Comparison of ENCODE assay signal across 8 cellular contexts in the genomic region with DNA sequence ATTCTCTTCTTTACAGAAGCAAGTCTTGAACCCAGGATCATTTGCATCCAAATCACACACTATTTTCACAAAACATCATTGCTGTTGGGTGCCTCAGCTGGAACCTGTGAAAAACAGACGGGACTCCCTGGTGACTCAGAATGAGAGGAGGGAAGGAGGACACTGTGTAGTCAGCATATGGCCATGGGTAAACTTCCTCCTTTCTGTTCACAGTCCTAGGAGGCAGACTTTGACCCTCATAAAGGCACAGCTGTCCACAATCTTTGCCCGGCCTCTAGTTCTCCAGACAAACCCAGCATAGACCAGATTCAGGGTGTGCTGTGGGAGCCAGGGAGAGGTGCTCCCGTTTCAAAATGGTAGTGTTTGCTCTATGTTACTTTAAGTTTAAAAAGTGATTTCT.
DNase-seq lines count a peak whose midpoint lies in the region; ATAC-seq and TF ChIP-seq lines count a peak whose summit lies in the region.

No MANE protein-coding gene starts in this region.

- POLR2A ChIA-PET in activated CD4-positive, alpha-beta memory T cell treated with anti-CD3 and anti-CD28 coated beads, Interleukin-2, amount 10 ng/mL, durations not matched to agents 7 days and 5 days (lab: Charles Lee), result no interaction called here

- CTCF ChIA-PET in activated CD4-positive, alpha-beta memory T cell treated with anti-CD3 and anti-CD28 coated beads, Interleukin-2, amount 10 ng/mL, durations not matched to agents 7 days and 5 days (lab: Charles Lee), result no interaction called here
- CTCF ChIA-PET in activated naive CD4-positive, alpha-beta T cell treated with anti-CD3 and anti-CD28 coated beads for 36 hours (lab: Charles Lee), result no interaction called here

- no peaks in the 10 kb centered on the region for H3K4me1 Mint-ChIP-seq in activated CD4-positive, alpha-beta memory T cell treated with anti-CD3 and anti-CD28 coated beads, Interleukin-2, amount 10 ng/mL, durations not matched to agents 7 days and 5 days
- no peaks in the 10 kb centered on the region for H3K4me1 Mint-ChIP-seq in neural progenitor cell
- no peaks in the 10 kb centered on the region for H3K4me1 Mint-ChIP-seq in activated naive CD4-positive, alpha-beta T cell treated with anti-CD3 and anti-CD28 coated beads for 36 hours (ENCODE audit: low read depth)

- H3K4me1 ChIP-seq in right cardiac atrium (ENCODE audit: control insufficient read depth, insufficient read depth, low read length) (peaks cover 6% of the 10 kb centered on the region), neural progenitor cell (no peaks in the 10 kb centered on the region)

- H3K27ac ChIP-seq in right cardiac atrium (ENCODE audit: low read length) (no peak overlapping the region), neural progenitor cell (no peak overlapping the region)

- no peaks in the 10 kb centered on the region for H3K36me3 Mint-ChIP-seq in activated CD4-positive, alpha-beta memory T cell treated with anti-CD3 and anti-CD28 coated beads, Interleukin-2, amount 10 ng/mL, durations not matched to agents 7 days and 5 days (ENCODE audit: low read depth)
- no peaks in the 10 kb centered on the region for H3K36me3 Mint-ChIP-seq in neural progenitor cell
- peaks cover 2% of the 10 kb centered on the region for H3K36me3 Mint-ChIP-seq in activated naive CD4-positive, alpha-beta T cell treated with anti-CD3 and anti-CD28 coated beads for 36 hours (ENCODE audit: low read depth)

- peak; percentile 38 for DNase-seq in KBM-7
- no peak for DNase-seq in right cardiac atrium
- no peak for DNase-seq in activated CD4-positive, alpha-beta memory T cell treated with anti-CD3 and anti-CD28 coated beads, Interleukin-2, amount 10 ng/mL, durations not matched to agents 7 days and 5 days
- DNase-seq in neural progenitor cell (ENCODE audit: low spot score), result no peak
- no peak for DNase-seq in activated naive CD4-positive, alpha-beta T cell treated with anti-CD3 and anti-CD28 coated beads for 36 hours
- no peak for DNase-seq in midbrain (lab: John Stamatoyannopoulos, UW)

- 83% methylated on average over 3 of the region's 3 CpGs for WGBS in right cardiac atrium

- peaks cover 2% of the 10 kb centered on the region for H3K27me3 Mint-ChIP-seq in activated CD4-positive, alpha-beta memory T cell treated with anti-CD3 and anti-CD28 coated beads, Interleukin-2, amount 10 ng/mL, durations not matched to agents 7 days and 5 days
- no peaks in the 10 kb centered on the region for H3K27me3 Mint-ChIP-seq in neural progenitor cell (ENCODE audit: insufficient read depth, low read depth)
- no peaks in the 10 kb centered on the region for H3K27me3 Mint-ChIP-seq in activated naive CD4-positive, alpha-beta T cell treated with anti-CD3 and anti-CD28 coated beads for 36 hours (ENCODE audit: low read depth)

- H3K27me3 ChIP-seq in right cardiac atrium (ENCODE audit: control insufficient read depth, insufficient read depth), result no peaks in the 10 kb centered on the region
- H3K27me3 ChIP-seq in neural progenitor cell, result no peaks in the 10 kb centered on the region

- H4K20me1 ChIP-seq in neural progenitor cell (ENCODE audit: low read depth), result no peaks in the 10 kb centered on the region

- H3K27ac Mint-ChIP-seq in activated CD4-positive, alpha-beta memory T cell treated with anti-CD3 and anti-CD28 coated beads, Interleukin-2, amount 10 ng/mL, durations not matched to agents 7 days and 5 days, result no peak overlapping the region
- H3K27ac Mint-ChIP-seq in neural progenitor cell, result no peak overlapping the region
- no peak overlapping the region for H3K27ac Mint-ChIP-seq in activated naive CD4-positive, alpha-beta T cell treated with anti-CD3 and anti-CD28 coated beads for 36 hours

- H3F3A ChIP-seq in neural progenitor cell (ENCODE audit: low read depth), result no peaks in the 10 kb centered on the region

- ATAC-seq in GM18498 (IDR thresholded peaks at IDR 0.05; ENCODE audit: unreplicated experiment) (peak; percentile 97), GM21786 (IDR thresholded peaks at IDR 0.05; ENCODE audit: unreplicated experiment) (peak; percentile 98), right cardiac atrium (peak; percentile 52 to 67)

- no peak overlapping the region for H3K4me3 Mint-ChIP-seq in activated CD4-positive, alpha-beta memory T cell treated with anti-CD3 and anti-CD28 coated beads, Interleukin-2, amount 10 ng/mL, durations not matched to agents 7 days and 5 days
- no peak overlapping the region for H3K4me3 Mint-ChIP-seq in neural progenitor cell
- H3K4me3 Mint-ChIP-seq in activated naive CD4-positive, alpha-beta T cell treated with anti-CD3 and anti-CD28 coated beads for 36 hours, result no peak overlapping the region

- H2AFZ ChIP-seq in neural progenitor cell (replicated peaks), result no peak overlapping the region

- no peak for TF ChIP-seq CTCF in neural progenitor cell (IDR thresholded peaks at IDR 0.05)

- H3K4me3 ChIP-seq in right cardiac atrium (ENCODE audit: low read length), result no peak overlapping the region
- H3K4me3 ChIP-seq in neural progenitor cell, result no peak overlapping the region

- H3K4me2 ChIP-seq in neural progenitor cell, result no peak overlapping the region

- H3K79me2 ChIP-seq in neural progenitor cell (ENCODE audit: low read depth), result no peaks in the 10 kb centered on the region

- H3K9me3 Mint-ChIP-seq in activated CD4-positive, alpha-beta memory T cell treated with anti-CD3 and anti-CD28 coated beads, Interleukin-2, amount 10 ng/mL, durations not matched to agents 7 days and 5 days, result no peaks in the 10 kb centered on the region
- no peaks in the 10 kb centered on the region for H3K9me3 Mint-ChIP-seq in neural progenitor cell
- H3K9me3 Mint-ChIP-seq in activated naive CD4-positive, alpha-beta T cell treated with anti-CD3 and anti-CD28 coated beads for 36 hours, result no peaks in the 10 kb centered on the region

- H3K9me3 ChIP-seq in right cardiac atrium (ENCODE audit: control insufficient read depth, low read length), result no peaks in the 10 kb centered on the region
- no peaks in the 10 kb centered on the region for H3K9me3 ChIP-seq in neural progenitor cell (ENCODE audit: low read depth)

- H3K36me3 ChIP-seq in neural progenitor cell, result no peaks in the 10 kb centered on the region

- no peak overlapping the region for H3K9ac ChIP-seq in neural progenitor cell

- in situ Hi-C loops in KBM-7 (cut with MboI; ENCODE audit: low pct_unique_long_range_greater_than_20kb, low sequenced_read_pairs), result no loop called here

- intact Hi-C loops in right cardiac atrium (cut with DNase I), result no loop called here
- intact Hi-C loops in activated naive CD4-positive, alpha-beta T cell treated with anti-CD3 and anti-CD28 coated beads for 36 hours (cut with micrococcal nuclease), result no loop called here
